8 cellular contexts compared by ENCODE assay signal in the genomic region with DNA sequence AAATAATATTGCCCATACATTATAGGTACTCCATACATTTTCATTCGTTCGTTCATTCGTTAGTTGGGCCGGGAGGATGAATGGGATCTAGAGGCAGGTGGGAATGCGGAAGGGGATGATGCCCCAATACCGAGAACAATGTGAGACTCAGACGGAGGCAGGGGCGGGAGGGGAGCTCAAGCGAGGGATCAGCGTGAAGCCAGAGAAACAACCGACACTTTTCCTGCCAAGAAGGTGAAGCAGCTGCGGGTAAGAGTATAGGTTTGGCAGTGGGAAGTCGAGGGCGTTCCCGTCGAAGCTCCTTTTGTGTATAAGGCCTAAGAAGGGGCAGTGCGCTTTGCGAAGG. TPM values are rescaled to one million over a fixed set of nuclear protein-coding genes. Genes with fewer than 3 reads are reported as not detected.
DNase-seq lines count a peak whose midpoint lies in the region; ATAC-seq and TF ChIP-seq lines count a peak whose summit lies in the region.

No MANE protein-coding gene starts in this region.

- H2AFZ ChIP-seq in GM23338 (peak overlapping the region; percentile 38; the same call in 1 of the 2 replicates), SU-DHL-6 (ENCODE audit: low read depth, low read length, severe bottlenecking) (peak overlapping the region; percentile 79)

- H3K79me2 ChIP-seq in GM23338 (replicated peaks; ENCODE audit: insufficient read depth): 0 out of 2 replicates have a peak, but pooled peaks cover 5% of the 10 kb centered on the region
- H3K79me2 ChIP-seq in SU-DHL-6 (ENCODE audit: insufficient read depth, low read length): no peaks in the 10 kb centered on the region

- H3K4me2 ChIP-seq in GM23338 (peak overlapping the region; percentile 74), SU-DHL-6 (ENCODE audit: low read depth, low read length, poor library complexity, severe bottlenecking) (peak overlapping the region; percentile 94)

- H3K9me2 ChIP-seq in GM23338 (ENCODE audit: insufficient read depth) (no peaks in the 10 kb centered on the region), SU-DHL-6 (replicated peaks; ENCODE audit: insufficient read depth, low read length) (no peaks in the 10 kb centered on the region)

- no peak for DNase-seq in GM23338 (ENCODE audit: low spot score)
- DNase-seq in fibroblast of the aortic adventitia (ENCODE audit: low read depth): no peak
- DNase-seq in gastrocnemius medialis: no peak
- DNase-seq in NCI-H1930 (lab: John Stamatoyannopoulos, UW): no peak
- DNase-seq in activated CD4-positive, alpha-beta T cell treated with anti-CD3 and anti-CD28 coated beads, Interleukin-2, amount 50 U/mL, for 4 hours: no peak
- DNase-seq in NCI-H748 treated with DMSO at 0.1 percent for 48 hours (lab: John Stamatoyannopoulos, UW): no peak

- no peaks in the 10 kb centered on the region for H3K9me3 ChIP-seq in SU-DHL-6 (ENCODE audit: insufficient read depth, low read length)
- no peaks in the 10 kb centered on the region for H3K9me3 ChIP-seq in gastrocnemius medialis

- H4K20me1 ChIP-seq in GM23338 (replicated peaks; ENCODE audit: insufficient read depth) (peaks cover 18% of the 10 kb centered on the region), SU-DHL-6 (ENCODE audit: low read depth, low read length) (no peaks in the 10 kb centered on the region)

- H3K9ac ChIP-seq in SU-DHL-6 (ENCODE audit: low read length): peak overlapping the region; percentile 40

- peak overlapping the region; percentile 80; the same call in 1 of the 2 replicates for H3K27ac Mint-ChIP-seq in GM23338

- TF ChIP-seq POLR2A in gastrocnemius medialis (IDR thresholded peaks at IDR 0.05): no peak

- H3K4me1 ChIP-seq in GM23338 (ENCODE audit: insufficient read depth) (peaks cover 7% of the 10 kb centered on the region), gastrocnemius medialis (peaks cover 4 to 16% of the 10 kb centered on the region in 2 donors)

- TF ChIP-seq CTCF in GM23338 (conservative IDR thresholded peaks at IDR 0.05; ENCODE audit: low read depth in 2 of 2) (no peak), SU-DHL-6 (IDR thresholded peaks at IDR 0.05; ENCODE audit: insufficient read depth, low read length, poor library complexity, severe bottlenecking) (no peak), fibroblast of the aortic adventitia (IDR thresholded peaks at IDR 0.05; ENCODE audit: insufficient read depth, low read length) (no peak), gastrocnemius medialis (IDR thresholded peaks at IDR 0.05 in 4 of 5, conservative IDR thresholded peaks at IDR 0.05 in 1 of 5) (no peak)

- H3K4me1 Mint-ChIP-seq in GM23338: peaks cover 14% of the 10 kb centered on the region

- H3K27ac ChIP-seq in GM23338 (ENCODE audit: low read depth) (no peak overlapping the region), SU-DHL-6 (ENCODE audit: low read depth, low read length) (no peak overlapping the region), gastrocnemius medialis (peak overlapping the region; percentile 73 to 83 (median 82))

- ATAC-seq in GM23338 (peak; percentile 1), gastrocnemius medialis (no peak), GM21786 (IDR thresholded peaks at IDR 0.05; ENCODE audit: unreplicated experiment) (no peak)

- H3F3A ChIP-seq in GM23338 (replicated peaks; ENCODE audit: low read depth) (no peaks in the 10 kb centered on the region), SU-DHL-6 (ENCODE audit: insufficient read depth) (no peaks in the 10 kb centered on the region)

- H3K4me3 ChIP-seq in GM23338 (peak overlapping the region; percentile 89), SU-DHL-6 (ENCODE audit: insufficient read depth, low read length, poor library complexity, severe bottlenecking) (peak overlapping the region; percentile 84), fibroblast of the aortic adventitia (ENCODE audit: low read depth, low read length) (peak overlapping the region; percentile 58), gastrocnemius medialis (peak overlapping the region; percentile 65 to 90 (median 79))

- H3K27me3 ChIP-seq in GM23338 (ENCODE audit: insufficient read depth): peaks cover 26% of the 10 kb centered on the region
- no peaks in the 10 kb centered on the region for H3K27me3 ChIP-seq in SU-DHL-6 (ENCODE audit: low read length)
- H3K27me3 ChIP-seq in gastrocnemius medialis: peaks cover 0 to 2% (median 0%) of the 10 kb centered on the region in 3 donors

- intact Hi-C loops in gastrocnemius medialis (cut with DNase I; ENCODE audit: low total_unique reads): loop anchor here (1.0 to 2.0 kb wide), 3 partner anchors 28 to 354 kb away; no protein-coding TSS in a partner anchor

- peak overlapping the region; percentile 69 for H3K4me3 Mint-ChIP-seq in GM23338

- no peaks in the 10 kb centered on the region; the same call in 2 of the 3 replicates for H3K36me3 Mint-ChIP-seq in GM23338 (ENCODE audit: low read depth)

- H3K9me3 Mint-ChIP-seq in GM23338: no peaks in the 10 kb centered on the region

- in situ Hi-C loops in gastrocnemius medialis (cut with MboI; ENCODE audit: low sequenced_read_pairs in 4 of 4): no loop called here

- H3K27me3 Mint-ChIP-seq in GM23338 (ENCODE audit: insufficient read depth, low read depth, poor library complexity): peaks cover 32% of the 10 kb centered on the region

- H3K36me3 ChIP-seq in GM23338 (ENCODE audit: insufficient read depth) (no peaks in the 10 kb centered on the region), SU-DHL-6 (ENCODE audit: low read length) (no peaks in the 10 kb centered on the region), gastrocnemius medialis (no peaks in the 10 kb centered on the region)

TF ChIP-seq in GM23338, 12 proteins besides CTCF, POLR2A, EP300 and RAD21 (continues in another document):
- no peak for TF ChIP-seq CREB1 (CRISPR knock-in tag; IDR thresholded peaks at IDR 0.05; ENCODE audit: low read depth)
- no peak for TF ChIP-seq ZNF114 (CRISPR knock-in tag; IDR thresholded peaks at IDR 0.05)
- TF ChIP-seq POLR2AphosphoS5 (IDR thresholded peaks at IDR 0.05; ENCODE audit: low read depth): no peak
- TF ChIP-seq STAT1 (IDR thresholded peaks at IDR 0.05; ENCODE audit: unreplicated experiment): no peak
- TF ChIP-seq ZNF331 (CRISPR knock-in tag; IDR thresholded peaks at IDR 0.05; ENCODE audit: low read depth): no peak

RNA-seq across cellular contexts. Expression of gene ARHGEF17, which starts 1.1 kb away (rescaled TPM):
- 11.0 and 15.0 TPM in 2 replicates for total RNA-seq in GM23338 (2014; rRNA removed; shearing (Covaris generic))
- polyA plus RNA-seq in GM23338 (2016; fragmentation: Nextera tagmentation; extraction: Ambion mirVana): 2.7 and 2.9 TPM in 2 replicates
- 30.3 and 70.3 TPM in 2 replicates for total RNA-seq in fibroblast of the aortic adventitia (ENCODE audit: low replicate concordance)
- 10 to 100 TPM in 3 of 4 donors, 1 to 10 TPM in 1; 8.9 to 16.9 (median 13.9) TPM for total RNA-seq in gastrocnemius medialis

RNA-seq across cellular contexts. Expression of gene P2RY6, which starts 34.8 kb away (rescaled TPM):
- total RNA-seq in GM23338 (2014; rRNA removed; shearing (Covaris generic)): not detected in 2 replicates
- polyA plus RNA-seq in GM23338 (2016; fragmentation: Nextera tagmentation; extraction: Ambion mirVana): 0.40 TPM in 1 of 2 replicates, not detected in the other
- total RNA-seq in fibroblast of the aortic adventitia (ENCODE audit: low replicate concordance) (1.2 TPM in 1 of 2 replicates, not detected in the other), gastrocnemius medialis (1 to 10 TPM in 2 of 4 donors, under 1 TPM in 1, not detected in 1; 0.78 to 2.8 (median 1.1) TPM)

Comparison
In these comparisons a context has a peak if more than half of its experiments do, and no peak if none do; other contexts are left out.
1. H3K27ac ChIP-seq: peak in gastrocnemius medialis (4 of 4); none in GM23338 (single experiment) and SU-DHL-6 (single experiment).
2. Peak in every context shown above with its lines, with median percentiles within 50 percentile points of each other: H3K4me3 ChIP-seq.